16 cellular contexts compared by ENCODE assay signal in genomic region chr1:33400153-33400552, GRCh38. TPM values are rescaled to one million over a fixed set of nuclear protein-coding genes. Genes with fewer than 3 reads are reported as not detected.
DNase-seq lines count a peak whose midpoint lies in the region; ATAC-seq and TF ChIP-seq lines count a peak whose summit lies in the region.
"Had no signal": no experiment of that assay in that cellular context is flagged by ENCODE, and none has a peak within 500 bp of the region (broad histone marks: within the 10 kb centered on the region; RNA-seq: fewer than 3 reads in every experiment).

No MANE protein-coding gene starts in this region.

- no peaks in the 10 kb centered on the region for H3K9me1 ChIP-seq in IMR-90 (ENCODE audit: insufficient read depth, low read length)

- no peak overlapping the region for H2AFZ ChIP-seq in IMR-90 (replicated peaks; ENCODE audit: low read length, poor library complexity)

- no peak overlapping the region for H3K4ac ChIP-seq in IMR-90 (ENCODE audit: low read depth, low read length)

- H4K20me1 ChIP-seq in IMR-90 (ENCODE audit: insufficient read depth, low read length), result no peaks in the 10 kb centered on the region
- H4K20me1 ChIP-seq: BLaER1 had no signal

- no CpG with 5 or more reads among the region's 2 CpGs for WGBS in IMR-90 (ENCODE audit: extremely low coverage in 2 of 2, insufficient read length in 1 of 2), 2 experiments
- WGBS in heart left ventricle, 4 donors, result 9 to 21% (median 15%) methylated on average over 2 of the region's 2 CpGs

- CTCF ChIA-PET in IMR-90 (lab: Yijun Ruan, JAX), result interaction anchor here (1.6 kb wide), 1 partner anchor 55 kb away, joined by 3 read pairs; no protein-coding TSS in a partner anchor

- DNase-seq in IMR-90 (no peak), heart left ventricle (no peak), right atrium auricular region (ENCODE audit: low spot score) (no peak), gastrocnemius medialis (no peak), NCI-H2227 (lab: John Stamatoyannopoulos, UW; ENCODE audit: unreplicated experiment) (no peak)
- DNase-seq in activated CD4-positive, alpha-beta T cell treated with anti-CD3 and anti-CD28 coated beads, Interleukin-2, amount 50 U/mL, for 48 hours, result no peak
- DNase-seq: 8988T; AML-193; Caco-2; CD8-positive, alpha-beta memory T cell; DND-41; GDM1; GOT3; H9 had no signal

- TF ChIP-seq CTCF in IMR-90 (conservative IDR thresholded peaks at IDR 0.05; ENCODE audit: low read depth, low read length) (no peak), heart left ventricle (IDR thresholded peaks at IDR 0.05) (no peak), right atrium auricular region (IDR thresholded peaks at IDR 0.05) (no peak), gastrocnemius medialis (IDR thresholded peaks at IDR 0.05 in 4 of 5, conservative IDR thresholded peaks at IDR 0.05 in 1 of 5) (no peak)

- H3K9ac ChIP-seq in IMR-90 (ENCODE audit: low read depth, low read length), result no peak overlapping the region
- H3K9ac ChIP-seq: BLaER1 had no signal

- H3K36me3 ChIP-seq in IMR-90 (ENCODE audit: control insufficient read depth, insufficient read depth, low read length) (no peaks in the 10 kb centered on the region; the same call in 1 of the 2 replicates), heart left ventricle (no peaks in the 10 kb centered on the region), right atrium auricular region (no peaks in the 10 kb centered on the region), gastrocnemius medialis (no peaks in the 10 kb centered on the region)
- H3K36me3 ChIP-seq: BLaER1 had no signal

- no TSS peak for BruUV-seq in IMR-90 (replicated peaks; lab: Mats Ljungman, UMichigan)

- H4K8ac ChIP-seq in IMR-90 (ENCODE audit: low read depth in 2 of 2, low read length in 2 of 2), result no peak overlapping the region

- dilution Hi-C loops in IMR-90 (cut with HindIII; ENCODE audit: low sequenced_read_pairs, unreplicated experiment), result no loop called here

- TF ChIP-seq RAD21 in IMR-90 (IDR thresholded peaks at IDR 0.05; ENCODE audit: low read length), result no peak

- no peak overlapping the region for H2AK5ac ChIP-seq in IMR-90 (ENCODE audit: low read depth, low read length)

- intact Hi-C loops in IMR-90 (cut with micrococcal nuclease) (no loop called here), heart left ventricle (cut with DNase I) (no loop called here), gastrocnemius medialis (cut with DNase I; ENCODE audit: low total_unique reads) (no loop called here)

- no peak overlapping the region for H3K27ac ChIP-seq in IMR-90 (ENCODE audit: insufficient read depth, low read length)
- peak overlapping the region; percentile 30 to 87 (median 70) for H3K27ac ChIP-seq in heart left ventricle
- H3K27ac ChIP-seq in right atrium auricular region, result peak overlapping the region; percentile 53 to 83
- peak overlapping the region; percentile 39 to 68 (median 61) for H3K27ac ChIP-seq in gastrocnemius medialis
- H3K27ac ChIP-seq: BLaER1 had no signal

- no peak overlapping the region for H3K56ac ChIP-seq in IMR-90 (ENCODE audit: extremely low read depth, insufficient read depth, low read length)

- no peak overlapping the region for H2BK5ac ChIP-seq in IMR-90 (ENCODE audit: low read depth, low read length, poor library complexity, severe bottlenecking)

- H3K4me3 ChIP-seq in IMR-90 (ENCODE audit: insufficient read depth, low read depth, low read length) (no peak overlapping the region), heart left ventricle (no peak overlapping the region), right atrium auricular region (no peak overlapping the region), gastrocnemius medialis (no peak overlapping the region)
- H3K4me3 ChIP-seq: BLaER1 had no signal

- in situ Hi-C loops in IMR-90 (cut with MboI; ENCODE audit: low sequenced_read_pairs) (no loop called here), gastrocnemius medialis (cut with MboI; ENCODE audit: low sequenced_read_pairs in 4 of 4) (no loop called here)

- H2AK9ac ChIP-seq in IMR-90 (replicated peaks; ENCODE audit: low read depth, low read length, poor library complexity), result no peak overlapping the region

- no peak overlapping the region for H2BK120ac ChIP-seq in IMR-90 (ENCODE audit: low read depth, low read length)

- H3K9me3 ChIP-seq in IMR-90 (ENCODE audit: control insufficient read depth, insufficient read depth, low read length) (no peaks in the 10 kb centered on the region), heart left ventricle (no peaks in the 10 kb centered on the region), right atrium auricular region (no peaks in the 10 kb centered on the region), gastrocnemius medialis (no peaks in the 10 kb centered on the region)
- H3K9me3 ChIP-seq: BLaER1, Caco-2 had no signal

- no peak overlapping the region for H3K4me2 ChIP-seq in IMR-90 (ENCODE audit: low read depth, low read length)
- H3K4me2 ChIP-seq: BLaER1 had no signal

- POLR2A ChIA-PET in IMR-90 (lab: Charles Lee; ENCODE audit: unreplicated experiment), result no interaction called here

- H3K18ac ChIP-seq in IMR-90 (ENCODE audit: low read depth, low read length), result no peak overlapping the region

- no peak overlapping the region for H3K14ac ChIP-seq in IMR-90 (replicated peaks; ENCODE audit: low read depth, low read length)

- H3K27me3 ChIP-seq in IMR-90 (ENCODE audit: control insufficient read depth, insufficient read depth, low read length) (no peaks in the 10 kb centered on the region), heart left ventricle (no peaks in the 10 kb centered on the region), right atrium auricular region (no peaks in the 10 kb centered on the region), gastrocnemius medialis (no peaks in the 10 kb centered on the region)
- H3K27me3 ChIP-seq: BLaER1 had no signal

- no peaks in the 10 kb centered on the region for H3K79me1 ChIP-seq in IMR-90 (ENCODE audit: low read depth in 1 of 2, low read length in 2 of 2)

- peak; percentile 46 for ATAC-seq in IMR-90 (ENCODE audit: low read depth)
- ATAC-seq in heart left ventricle, result peak; percentile 85 to 94 (median 88)
- peak in 1 of 2 donors; percentile 39 for ATAC-seq in gastrocnemius medialis
- ATAC-seq in GM18498 (IDR thresholded peaks at IDR 0.05; ENCODE audit: unreplicated experiment), result no peak

- H4K5ac ChIP-seq in IMR-90 (ENCODE audit: low read depth, low read length), result no peak overlapping the region

- no peak overlapping the region for H2BK20ac ChIP-seq in IMR-90 (ENCODE audit: low read depth, low read length)

- H2BK15ac ChIP-seq in IMR-90 (ENCODE audit: low read depth, low read length), result no peak overlapping the region

- H3K4me1 ChIP-seq in IMR-90 (ENCODE audit: control insufficient read depth, insufficient read depth, low read length), result peaks cover 1% of the 10 kb centered on the region; the same call in 1 of the 2 replicates
- peaks cover 0 to 45% (median 11%) of the 10 kb centered on the region in 12 donors for H3K4me1 ChIP-seq in heart left ventricle
- peaks cover 0 to 31% of the 10 kb centered on the region in 2 donors for H3K4me1 ChIP-seq in right atrium auricular region
- H3K4me1 ChIP-seq in gastrocnemius medialis, result peaks cover 27 to 35% of the 10 kb centered on the region in 2 donors
- H3K4me1 ChIP-seq: BLaER1, Caco-2 had no signal

- H3K23ac ChIP-seq in IMR-90 (ENCODE audit: low read depth, low read length), result no peak overlapping the region

- TF ChIP-seq POLR2A in IMR-90 (IDR thresholded peaks at IDR 0.05; ENCODE audit: low read depth, low read length) (no peak), heart left ventricle (IDR thresholded peaks at IDR 0.05) (no peak), gastrocnemius medialis (IDR thresholded peaks at IDR 0.05) (no peak)

- no peak overlapping the region for H4K91ac ChIP-seq in IMR-90 (ENCODE audit: insufficient read depth, low read depth, low read length)

TF ChIP-seq in IMR-90, 13 proteins besides CTCF, POLR2A, EP300 and RAD21 (continues in another document):
- TF ChIP-seq CHD1 (IDR thresholded peaks at IDR 0.05; ENCODE audit: low read depth, low read length) (no peak), ELK1 (IDR thresholded peaks at IDR 0.05; ENCODE audit: borderline replicate concordance, low read depth, low read length) (no peak), RFX5 (IDR thresholded peaks at IDR 0.05; ENCODE audit: low read depth, low read length) (no peak), MXI1 (IDR thresholded peaks at IDR 0.05; ENCODE audit: borderline replicate concordance, low read depth, low read length) (no peak), NFE2L2 (IDR thresholded peaks at IDR 0.05; ENCODE audit: low read depth, low read length) (no peak), CEBPB (IDR thresholded peaks at IDR 0.05; ENCODE audit: low read depth, low read length) (no peak), USF2 (IDR thresholded peaks at IDR 0.05; ENCODE audit: low read depth, low read length) (no peak), FOS (IDR thresholded peaks at IDR 0.05; ENCODE audit: low read depth, low read length) (no peak), MAZ (IDR thresholded peaks at IDR 0.05; ENCODE audit: borderline replicate concordance, low read depth, low read length) (no peak), SMC3 (IDR thresholded peaks at IDR 0.05; ENCODE audit: low read depth, low read length) (no peak), BHLHE40 (IDR thresholded peaks at IDR 0.05; ENCODE audit: low read depth, low read length) (no peak)

RNA-seq across cellular contexts. Expression of gene PHC2, which starts 30.7 kb away (rescaled TPM):
- total RNA-seq in IMR-90 (2012; rRNA removed) (43.3 and 46.4 TPM in 2 replicates), heart left ventricle (100 to 1,000 TPM in 4 of 9 donors, 10 to 100 TPM in 5; 86.5 to 194 (median 99.4) TPM), right atrium auricular region (100 to 1,000 TPM in 1 of 2 donors, 10 to 100 TPM in 1; 98.4 to 144 TPM), gastrocnemius medialis (100 to 1,000 TPM; 318 to 516 (median 364) TPM)
- polyA plus RNA-seq in IMR-90 (2012; rRNA removed) (86.3 and 98.1 TPM in 2 replicates), heart left ventricle (100 to 1,000 TPM in 1 of 2 donors, 10 to 100 TPM in 1; 79.7 to 118 TPM)
- polyA plus RNA-seq in IMR-90 (2012; cell fraction: cytosol; rRNA removed), result 91.9 and 128 TPM in 2 replicates
- 110 and 133 TPM in 2 replicates for polyA plus RNA-seq in IMR-90 (2012; cell fraction: nucleus; rRNA removed; ENCODE audit: low replicate concordance)
